ENCODE assay signal across 21 cellular contexts in genomic region chr2:200324362-200324761, GRCh38.
"Had no signal": no experiment of that assay in that cellular context is flagged by ENCODE, and none has a peak within 500 bp of the region (broad histone marks: within the 10 kb centered on the region; RNA-seq: fewer than 3 reads in every experiment).

No MANE protein-coding gene starts in this region.

- H3K27me3 ChIP-seq: pancreas, suprapubic skin, thyroid gland, upper lobe of left lung, uterus had no signal

- H3K4me3 Mint-ChIP-seq: naive thymus-derived CD4-positive, alpha-beta T cell; neural crest cell; stimulated activated effector memory CD8-positive, alpha-beta T cell treated with anti-CD3 and anti-CD28 coated beads, Interleukin-12 subunit alpha, Interleukin-12 subunit beta, amount 100 ng/mL, for 72 hours had no signal

- DNase-seq: central memory CD4-positive, alpha-beta T cell; effector CD4-positive, alpha-beta T cell; foreskin melanocyte; head of caudate nucleus; hippocampal formation; mammary epithelial cell; naive thymus-derived CD4-positive, alpha-beta T cell; occipital lobe; pancreas; psoas muscle; small intestine; stimulated activated CD4-positive, alpha-beta T cell treated with anti-CD3 and anti-CD28 coated beads, Interleukin-2, amount 100 ng/mL, for 48 hours; stimulated activated CD8-positive, alpha-beta memory T cell treated with anti-CD3 and anti-CD28 coated beads, Interleukin-4, amount 100 ng/mL, for 48 hours; stimulated activated naive CD8-positive, alpha-beta T cell treated with anti-CD3 and anti-CD28 coated beads, Interleukin-15, Interleukin-2, amounts not matched to agents 100 U/mL and 50 U/mL, for 24 hours; thyroid gland; upper lobe of left lung; uterus had no signal

- H3K9me3 Mint-ChIP-seq: naive thymus-derived CD4-positive, alpha-beta T cell; neural crest cell; stimulated activated effector memory CD8-positive, alpha-beta T cell treated with anti-CD3 and anti-CD28 coated beads, Interleukin-12 subunit alpha, Interleukin-12 subunit beta, amount 100 ng/mL, for 72 hours had no signal

- H3K27ac ChIP-seq: coronary artery, pancreas, psoas muscle, suprapubic skin, thyroid gland, upper lobe of left lung, uterus had no signal

- H3K36me3 Mint-ChIP-seq: naive thymus-derived CD4-positive, alpha-beta T cell; stimulated activated effector memory CD8-positive, alpha-beta T cell treated with anti-CD3 and anti-CD28 coated beads, Interleukin-12 subunit alpha, Interleukin-12 subunit beta, amount 100 ng/mL, for 72 hours had no signal

- H3K4me3 ChIP-seq: coronary artery, pancreas, psoas muscle, suprapubic skin, thyroid gland, upper lobe of left lung, uterus had no signal

- H3K36me3 ChIP-seq: pancreas, suprapubic skin, thyroid gland, upper lobe of left lung, uterus had no signal

- H3K9me3 ChIP-seq: pancreas, psoas muscle, suprapubic skin, thyroid gland, upper lobe of left lung, uterus had no signal

- ATAC-seq: naive thymus-derived CD4-positive, alpha-beta T cell; pancreas; psoas muscle; stimulated activated effector memory CD8-positive, alpha-beta T cell treated with anti-CD3 and anti-CD28 coated beads, Interleukin-12 subunit alpha, Interleukin-12 subunit beta, amount 100 ng/mL, for 72 hours; stimulated activated naive CD8-positive, alpha-beta T cell treated with anti-CD3 and anti-CD28 coated beads, Interleukin-15, Interleukin-2, amounts not matched to agents 100 U/mL and 50 U/mL, for 24 hours had no signal

- H3K27ac Mint-ChIP-seq: naive thymus-derived CD4-positive, alpha-beta T cell; stimulated activated effector memory CD8-positive, alpha-beta T cell treated with anti-CD3 and anti-CD28 coated beads, Interleukin-12 subunit alpha, Interleukin-12 subunit beta, amount 100 ng/mL, for 72 hours had no signal

- H3K4me1 ChIP-seq: uterus had no signal
